Comparison of ENCODE assay signal across 2 cellular contexts in the genomic region with DNA sequence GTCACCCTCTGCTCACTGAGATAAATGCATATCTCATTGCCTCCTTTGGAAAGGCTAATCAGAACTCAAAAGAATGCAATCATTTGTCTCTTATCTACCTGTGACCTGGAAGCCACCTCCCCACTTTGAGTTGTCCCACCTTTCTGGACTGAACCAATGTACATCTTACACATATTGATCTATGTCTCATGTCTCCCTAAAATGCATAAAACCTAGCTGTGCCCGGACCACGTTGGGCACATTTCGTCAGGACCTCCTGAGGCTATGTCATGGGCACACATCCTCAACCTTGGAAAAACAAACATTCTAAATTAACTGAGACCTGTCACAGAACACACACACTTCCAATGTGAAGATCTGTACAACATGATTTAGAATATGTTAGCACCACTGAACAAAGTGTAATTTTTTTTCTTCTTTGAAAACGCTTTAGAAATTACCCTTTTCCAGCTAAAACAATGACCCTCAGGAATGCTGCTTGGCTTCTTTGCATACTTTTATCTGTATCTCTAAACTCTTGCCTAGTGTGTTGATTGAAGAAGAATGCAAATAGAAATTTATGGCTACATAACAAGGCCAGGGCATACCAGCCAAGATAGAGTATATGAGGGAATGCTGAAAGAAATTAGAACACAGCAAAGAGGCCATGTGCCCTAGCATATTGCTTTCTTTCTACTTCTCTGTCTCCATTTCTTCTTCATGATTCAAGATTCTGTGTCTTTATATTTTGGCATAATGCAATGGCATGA.
A peak's percentile ranks its signal among the peaks of the same experiment; 100 is the strongest.
TF ChIP-seq lines count a peak whose summit lies in the region.

No MANE protein-coding gene starts in this region.

TF ChIP-seq in HEK293, 187 proteins besides CTCF, POLR2A, EP300 and RAD21 (continued from another document):
- TF ChIP-seq, protein P1, sequence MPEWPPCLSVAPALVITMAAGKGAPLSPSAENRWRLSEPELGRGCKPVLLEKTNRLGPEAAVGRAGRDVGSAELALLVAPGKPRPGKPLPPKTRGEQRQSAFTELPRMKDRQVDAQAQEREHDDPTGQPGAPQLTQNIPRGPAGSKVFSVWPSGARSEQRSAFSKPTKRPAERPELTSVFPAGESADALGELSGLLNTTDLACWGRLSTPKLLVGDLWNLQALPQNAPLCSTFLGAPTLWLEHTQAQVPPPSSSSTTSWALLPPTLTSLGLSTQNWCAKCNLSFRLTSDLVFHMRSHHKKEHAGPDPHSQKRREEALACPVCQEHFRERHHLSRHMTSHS (tag by site-specific recombination; IDR thresholded peaks at IDR 0.05): no peak
- TF ChIP-seq, protein P2, sequence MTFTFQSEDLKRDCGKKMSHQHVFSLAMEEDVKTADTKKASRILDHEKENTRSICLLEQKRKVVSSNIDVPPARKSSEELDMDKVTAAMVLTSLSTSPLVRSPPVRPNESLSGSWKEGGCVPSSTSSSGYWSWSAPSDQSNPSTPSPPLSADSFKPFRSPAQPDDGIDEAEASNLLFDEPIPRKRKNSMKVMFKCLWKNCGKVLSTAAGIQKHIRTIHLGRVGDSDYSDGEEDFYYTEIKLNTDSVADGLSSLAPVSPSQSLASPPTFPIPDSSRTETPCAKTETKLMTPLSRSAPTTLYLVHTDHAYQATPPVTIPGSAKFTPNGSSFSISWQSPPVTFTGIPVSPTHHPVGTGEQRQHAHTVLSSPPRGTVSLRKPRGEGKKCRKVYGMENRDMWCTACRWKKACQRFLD (tag by site-specific recombination; IDR thresholded peaks at IDR 0.05): no peak
TF ChIP-seq in HEK293: peak in this region for 2.

TF ChIP-seq in HepG2, 621 proteins besides CTCF, POLR2A, EP300 and RAD21 (continued from another document and continues in another):
- TF ChIP-seq, protein P3, sequence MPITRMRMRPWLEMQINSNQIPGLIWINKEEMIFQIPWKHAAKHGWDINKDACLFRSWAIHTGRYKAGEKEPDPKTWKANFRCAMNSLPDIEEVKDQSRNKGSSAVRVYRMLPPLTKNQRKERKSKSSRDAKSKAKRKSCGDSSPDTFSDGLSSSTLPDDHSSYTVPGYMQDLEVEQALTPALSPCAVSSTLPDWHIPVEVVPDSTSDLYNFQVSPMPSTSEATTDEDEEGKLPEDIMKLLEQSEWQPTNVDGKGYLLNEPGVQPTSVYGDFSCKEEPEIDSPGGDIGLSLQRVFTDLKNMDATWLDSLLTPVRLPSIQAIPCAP (CRISPR knock-in tag; IDR thresholded peaks at IDR 0.05; ENCODE audit: low read depth): no peak
- no peak for TF ChIP-seq ZNF136 (CRISPR knock-in tag; IDR thresholded peaks at IDR 0.05; ENCODE audit: low read depth)
- TF ChIP-seq, protein P4, sequence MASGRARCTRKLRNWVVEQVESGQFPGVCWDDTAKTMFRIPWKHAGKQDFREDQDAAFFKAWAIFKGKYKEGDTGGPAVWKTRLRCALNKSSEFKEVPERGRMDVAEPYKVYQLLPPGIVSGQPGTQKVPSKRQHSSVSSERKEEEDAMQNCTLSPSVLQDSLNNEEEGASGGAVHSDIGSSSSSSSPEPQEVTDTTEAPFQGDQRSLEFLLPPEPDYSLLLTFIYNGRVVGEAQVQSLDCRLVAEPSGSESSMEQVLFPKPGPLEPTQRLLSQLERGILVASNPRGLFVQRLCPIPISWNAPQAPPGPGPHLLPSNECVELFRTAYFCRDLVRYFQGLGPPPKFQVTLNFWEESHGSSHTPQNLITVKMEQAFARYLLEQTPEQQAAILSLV (CRISPR knock-in tag; IDR thresholded peaks at IDR 0.05; ENCODE audit: borderline replicate concordance): no peak
- no peak for TF ChIP-seq TOPORS (CRISPR knock-in tag; IDR thresholded peaks at IDR 0.05)
- TF ChIP-seq HMGA1 (CRISPR knock-in tag; conservative IDR thresholded peaks at IDR 0.05): no peak
- no peak for TF ChIP-seq ZNF644 (CRISPR knock-in tag; IDR thresholded peaks at IDR 0.05; ENCODE audit: low read depth)
- TF ChIP-seq, protein P5, sequence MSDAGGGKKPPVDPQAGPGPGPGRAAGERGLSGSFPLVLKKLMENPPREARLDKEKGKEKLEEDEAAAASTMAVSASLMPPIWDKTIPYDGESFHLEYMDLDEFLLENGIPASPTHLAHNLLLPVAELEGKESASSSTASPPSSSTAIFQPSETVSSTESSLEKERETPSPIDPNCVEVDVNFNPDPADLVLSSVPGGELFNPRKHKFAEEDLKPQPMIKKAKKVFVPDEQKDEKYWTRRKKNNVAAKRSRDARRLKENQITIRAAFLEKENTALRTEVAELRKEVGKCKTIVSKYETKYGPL (CRISPR knock-in tag; IDR thresholded peaks at IDR 0.05): 0 out of 2 replicates have a peak, but pooled peaks have one; percentile 11
- 0 out of 2 replicates have a peak, but pooled peaks have one; percentile 15 for TF ChIP-seq BCL6 (CRISPR knock-in tag; IDR thresholded peaks at IDR 0.05)
- no peak for TF ChIP-seq ZNF24 (IDR thresholded peaks at IDR 0.05)
- no peak for TF ChIP-seq HNRNPL (IDR thresholded peaks at IDR 0.05; ENCODE audit: low read depth, low read length)
- TF ChIP-seq HMG20A (CRISPR knock-in tag; IDR thresholded peaks at IDR 0.05; ENCODE audit: borderline replicate concordance): 0 out of 2 replicates have a peak, but pooled peaks have one; percentile 11
- no peak for TF ChIP-seq ZNF652 (CRISPR knock-in tag; IDR thresholded peaks at IDR 0.05; ENCODE audit: borderline replicate concordance, low read depth)
- no peak for TF ChIP-seq CREB1 (IDR thresholded peaks at IDR 0.05)
- peak; percentile 55; the same call in 1 of the 2 replicates for TF ChIP-seq CREB1 (CRISPR knock-in tag; IDR thresholded peaks at IDR 0.05)
- TF ChIP-seq, protein P6, sequence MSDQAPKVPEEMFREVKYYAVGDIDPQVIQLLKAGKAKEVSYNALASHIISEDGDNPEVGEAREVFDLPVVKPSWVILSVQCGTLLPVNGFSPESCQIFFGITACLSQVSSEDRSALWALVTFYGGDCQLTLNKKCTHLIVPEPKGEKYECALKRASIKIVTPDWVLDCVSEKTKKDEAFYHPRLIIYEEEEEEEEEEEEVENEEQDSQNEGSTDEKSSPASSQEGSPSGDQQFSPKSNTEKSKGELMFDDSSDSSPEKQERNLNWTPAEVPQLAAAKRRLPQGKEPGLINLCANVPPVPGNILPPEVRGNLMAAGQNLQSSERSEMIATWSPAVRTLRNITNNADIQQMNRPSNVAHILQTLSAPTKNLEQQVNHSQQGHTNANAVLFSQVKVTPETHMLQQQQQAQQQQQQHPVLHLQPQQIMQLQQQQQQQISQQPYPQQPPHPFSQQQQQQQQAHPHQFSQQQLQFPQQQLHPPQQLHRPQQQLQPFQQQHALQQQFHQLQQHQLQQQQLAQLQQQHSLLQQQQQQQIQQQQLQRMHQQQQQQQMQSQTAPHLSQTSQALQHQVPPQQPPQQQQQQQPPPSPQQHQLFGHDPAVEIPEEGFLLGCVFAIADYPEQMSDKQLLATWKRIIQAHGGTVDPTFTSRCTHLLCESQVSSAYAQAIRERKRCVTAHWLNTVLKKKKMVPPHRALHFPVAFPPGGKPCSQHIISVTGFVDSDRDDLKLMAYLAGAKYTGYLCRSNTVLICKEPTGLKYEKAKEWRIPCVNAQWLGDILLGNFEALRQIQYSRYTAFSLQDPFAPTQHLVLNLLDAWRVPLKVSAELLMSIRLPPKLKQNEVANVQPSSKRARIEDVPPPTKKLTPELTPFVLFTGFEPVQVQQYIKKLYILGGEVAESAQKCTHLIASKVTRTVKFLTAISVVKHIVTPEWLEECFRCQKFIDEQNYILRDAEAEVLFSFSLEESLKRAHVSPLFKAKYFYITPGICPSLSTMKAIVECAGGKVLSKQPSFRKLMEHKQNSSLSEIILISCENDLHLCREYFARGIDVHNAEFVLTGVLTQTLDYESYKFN (CRISPR knock-in tag; conservative IDR thresholded peaks at IDR 0.05): 0 out of 2 replicates have a peak, but pooled peaks have one; percentile 22
- TF ChIP-seq EHMT2 (IDR thresholded peaks at IDR 0.05; ENCODE audit: borderline replicate concordance, low read depth, low read length): peak; percentile 32; the same call in 1 of the 2 replicates
- TF ChIP-seq, protein P2 (CRISPR knock-in tag; IDR thresholded peaks at IDR 0.05; ENCODE audit: borderline replicate concordance): no peak
- TF ChIP-seq CEBPG (CRISPR knock-in tag; IDR thresholded peaks at IDR 0.05): no peak
- no peak for TF ChIP-seq IKZF4 (CRISPR knock-in tag; IDR thresholded peaks at IDR 0.05; ENCODE audit: borderline replicate concordance, low read depth, not compliant biosample characterization)
- no peak for TF ChIP-seq MIER3 (CRISPR knock-in tag; IDR thresholded peaks at IDR 0.05; ENCODE audit: borderline replicate concordance)
- no peak for TF ChIP-seq CBX1 (IDR thresholded peaks at IDR 0.05; ENCODE audit: low read depth)
- TF ChIP-seq ZSCAN31 (CRISPR knock-in tag; IDR thresholded peaks at IDR 0.05; ENCODE audit: low read depth): peak; percentile 55; the same call in 1 of the 2 replicates
- no peak for TF ChIP-seq XRCC5 (optimal IDR thresholded peaks at IDR 0.05; ENCODE audit: low read length)
- TF ChIP-seq ZNF329 (CRISPR knock-in tag; IDR thresholded peaks at IDR 0.05; ENCODE audit: low read depth): no peak
- no peak for TF ChIP-seq DPF2 (CRISPR knock-in tag; IDR thresholded peaks at IDR 0.05; ENCODE audit: borderline replicate concordance, low read depth)
- TF ChIP-seq, protein P7, sequence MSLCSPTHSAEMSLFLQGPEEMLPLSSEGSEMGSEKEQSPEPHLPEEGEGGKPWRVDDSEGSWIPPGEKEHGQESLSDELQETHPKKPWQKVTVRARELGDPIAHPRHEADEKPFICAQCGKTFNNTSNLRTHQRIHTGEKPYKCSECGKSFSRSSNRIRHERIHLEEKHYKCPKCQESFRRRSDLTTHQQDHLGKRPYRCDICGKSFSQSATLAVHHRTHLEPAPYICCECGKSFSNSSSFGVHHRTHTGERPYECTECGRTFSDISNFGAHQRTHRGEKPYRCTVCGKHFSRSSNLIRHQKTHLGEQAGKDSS (CRISPR knock-in tag; IDR thresholded peaks at IDR 0.05; ENCODE audit: borderline replicate concordance, low read depth): no peak
- TF ChIP-seq SOX13 (IDR thresholded peaks at IDR 0.05): no peak
- peak in 1 of 2 experiments; percentile 73; a peak in 2 of 4 replicates for TF ChIP-seq SOX13 (CRISPR knock-in tag; conservative IDR thresholded peaks at IDR 0.05 in 1 of 2, IDR thresholded peaks at IDR 0.05 in 1 of 2)
- TF ChIP-seq ELF4 (CRISPR knock-in tag; IDR thresholded peaks at IDR 0.05; ENCODE audit: borderline replicate concordance): peak; percentile 45; the same call in 1 of the 2 replicates
- TF ChIP-seq, protein P8, sequence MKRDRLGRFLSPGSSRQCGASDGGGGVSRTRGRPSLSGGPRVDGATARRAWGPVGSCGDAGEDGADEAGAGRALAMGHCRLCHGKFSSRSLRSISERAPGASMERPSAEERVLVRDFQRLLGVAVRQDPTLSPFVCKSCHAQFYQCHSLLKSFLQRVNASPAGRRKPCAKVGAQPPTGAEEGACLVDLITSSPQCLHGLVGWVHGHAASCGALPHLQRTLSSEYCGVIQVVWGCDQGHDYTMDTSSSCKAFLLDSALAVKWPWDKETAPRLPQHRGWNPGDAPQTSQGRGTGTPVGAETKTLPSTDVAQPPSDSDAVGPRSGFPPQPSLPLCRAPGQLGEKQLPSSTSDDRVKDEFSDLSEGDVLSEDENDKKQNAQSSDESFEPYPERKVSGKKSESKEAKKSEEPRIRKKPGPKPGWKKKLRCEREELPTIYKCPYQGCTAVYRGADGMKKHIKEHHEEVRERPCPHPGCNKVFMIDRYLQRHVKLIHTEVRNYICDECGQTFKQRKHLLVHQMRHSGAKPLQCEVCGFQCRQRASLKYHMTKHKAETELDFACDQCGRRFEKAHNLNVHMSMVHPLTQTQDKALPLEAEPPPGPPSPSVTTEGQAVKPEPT (CRISPR knock-in tag; IDR thresholded peaks at IDR 0.05; ENCODE audit: low read depth): no peak
- TF ChIP-seq, protein P9, sequence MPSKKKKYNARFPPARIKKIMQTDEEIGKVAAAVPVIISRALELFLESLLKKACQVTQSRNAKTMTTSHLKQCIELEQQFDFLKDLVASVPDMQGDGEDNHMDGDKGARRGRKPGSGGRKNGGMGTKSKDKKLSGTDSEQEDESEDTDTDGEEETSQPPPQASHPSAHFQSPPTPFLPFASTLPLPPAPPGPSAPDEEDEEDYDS (CRISPR knock-in tag; IDR thresholded peaks at IDR 0.05): no peak
- no peak for TF ChIP-seq ZNF780A (CRISPR knock-in tag; IDR thresholded peaks at IDR 0.05)
- TF ChIP-seq, protein P10, sequence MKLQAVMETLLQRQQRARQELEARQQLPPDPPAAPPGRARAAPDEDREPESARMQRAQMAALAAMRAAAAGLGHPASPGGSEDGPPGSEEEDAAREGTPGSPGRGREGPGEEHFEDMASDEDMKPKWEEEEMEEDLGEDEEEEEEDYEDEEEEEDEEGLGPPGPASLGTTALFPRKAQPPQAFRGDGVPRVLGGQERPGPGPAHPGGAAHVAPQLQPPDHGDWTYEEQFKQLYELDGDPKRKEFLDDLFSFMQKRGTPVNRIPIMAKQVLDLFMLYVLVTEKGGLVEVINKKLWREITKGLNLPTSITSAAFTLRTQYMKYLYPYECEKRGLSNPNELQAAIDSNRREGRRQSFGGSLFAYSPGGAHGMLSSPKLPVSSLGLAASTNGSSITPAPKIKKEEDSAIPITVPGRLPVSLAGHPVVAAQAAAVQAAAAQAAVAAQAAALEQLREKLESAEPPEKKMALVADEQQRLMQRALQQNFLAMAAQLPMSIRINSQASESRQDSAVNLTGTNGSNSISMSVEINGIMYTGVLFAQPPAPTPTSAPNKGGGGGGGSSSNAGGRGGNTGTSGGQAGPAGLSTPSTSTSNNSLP (IDR thresholded peaks at IDR 0.05; ENCODE audit: low read depth, low read length): peak; percentile 37
- TF ChIP-seq MIER2 (CRISPR knock-in tag; IDR thresholded peaks at IDR 0.05): no peak
- no peak for TF ChIP-seq DNMT1 (CRISPR knock-in tag; IDR thresholded peaks at IDR 0.05)
- TF ChIP-seq PPARG (CRISPR knock-in tag; conservative IDR thresholded peaks at IDR 0.05): peak; percentile 39; the same call in 1 of the 2 replicates
- TF ChIP-seq, protein P11, sequence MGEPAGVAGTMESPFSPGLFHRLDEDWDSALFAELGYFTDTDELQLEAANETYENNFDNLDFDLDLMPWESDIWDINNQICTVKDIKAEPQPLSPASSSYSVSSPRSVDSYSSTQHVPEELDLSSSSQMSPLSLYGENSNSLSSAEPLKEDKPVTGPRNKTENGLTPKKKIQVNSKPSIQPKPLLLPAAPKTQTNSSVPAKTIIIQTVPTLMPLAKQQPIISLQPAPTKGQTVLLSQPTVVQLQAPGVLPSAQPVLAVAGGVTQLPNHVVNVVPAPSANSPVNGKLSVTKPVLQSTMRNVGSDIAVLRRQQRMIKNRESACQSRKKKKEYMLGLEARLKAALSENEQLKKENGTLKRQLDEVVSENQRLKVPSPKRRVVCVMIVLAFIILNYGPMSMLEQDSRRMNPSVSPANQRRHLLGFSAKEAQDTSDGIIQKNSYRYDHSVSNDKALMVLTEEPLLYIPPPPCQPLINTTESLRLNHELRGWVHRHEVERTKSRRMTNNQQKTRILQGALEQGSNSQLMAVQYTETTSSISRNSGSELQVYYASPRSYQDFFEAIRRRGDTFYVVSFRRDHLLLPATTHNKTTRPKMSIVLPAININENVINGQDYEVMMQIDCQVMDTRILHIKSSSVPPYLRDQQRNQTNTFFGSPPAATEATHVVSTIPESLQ (CRISPR knock-in tag; conservative IDR thresholded peaks at IDR 0.05): no peak
- TF ChIP-seq GATAD2A (CRISPR knock-in tag; IDR thresholded peaks at IDR 0.05): peak; percentile 10; the same call in 1 of the 2 replicates
- peak; percentile 57; the same call in 1 of the 2 replicates for TF ChIP-seq SOX5 (CRISPR knock-in tag; IDR thresholded peaks at IDR 0.05; ENCODE audit: borderline replicate concordance)
- no peak for TF ChIP-seq ZNF383 (CRISPR knock-in tag; IDR thresholded peaks at IDR 0.05; ENCODE audit: borderline replicate concordance)
- TF ChIP-seq CCDC6 (CRISPR knock-in tag; IDR thresholded peaks at IDR 0.05): no peak
